ENCODE assay signal across 1 cellular context in genomic region chr17:42679492-42680330, GRCh38.
TF ChIP-seq lines count a peak whose summit lies in the region.

No MANE protein-coding gene starts in this region.

TF ChIP-seq in K562, 482 proteins besides CTCF, POLR2A, EP300 and RAD21 (continued from another document and continues in another):
- TF ChIP-seq ZBTB34 (CRISPR knock-in tag; IDR thresholded peaks at IDR 0.05) (no peak), HOMEZ (CRISPR knock-in tag; IDR thresholded peaks at IDR 0.05) (0 out of 2 replicates have a peak, but pooled peaks have one; percentile 55), TFAP4 (CRISPR knock-in tag; IDR thresholded peaks at IDR 0.05; ENCODE audit: borderline replicate concordance) (peak; percentile 75; the same call in 1 of the 2 replicates), ZNF12 (CRISPR knock-in tag; IDR thresholded peaks at IDR 0.05) (peak; percentile 89), THRAP3 (IDR thresholded peaks at IDR 0.05; ENCODE audit: borderline replicate concordance) (no peak; the same call in 1 of the 2 replicates), ZBTB33 (CRISPR knock-in tag; IDR thresholded peaks at IDR 0.05) (peak; percentile 90), RAD51 (IDR thresholded peaks at IDR 0.05; ENCODE audit: borderline replicate concordance, low read depth) (no peak), CBFA2T2 (conservative IDR thresholded peaks at IDR 0.05) (no peak), CHD1 (IDR thresholded peaks at IDR 0.05; ENCODE audit: low read length) (no peak), ZNF77 (CRISPR knock-in tag; IDR thresholded peaks at IDR 0.05) (no peak), CHD2 (IDR thresholded peaks at IDR 0.05; ENCODE audit: low read depth, low read length) (no peak), PTBP1 (IDR thresholded peaks at IDR 0.05; ENCODE audit: low read depth, low read length) (no peak), THRA (IDR thresholded peaks at IDR 0.05) (no peak), ELF2 (CRISPR knock-in tag; IDR thresholded peaks at IDR 0.05) (no peak; the same call in 1 of the 2 replicates), RBM17 (IDR thresholded peaks at IDR 0.05; ENCODE audit: borderline replicate concordance, low read depth, low read length) (no peak), CSDE1 (IDR thresholded peaks at IDR 0.05) (no peak), PCBP1 (IDR thresholded peaks at IDR 0.05; ENCODE audit: low read depth, low read length, poor library complexity, severe bottlenecking) (peak; percentile 66), PRMT5 (CRISPR knock-in tag; IDR thresholded peaks at IDR 0.05) (no peak), HNRNPK (IDR thresholded peaks at IDR 0.05; ENCODE audit: low read depth, low read length, poor library complexity, severe bottlenecking) (no peak), TBP (optimal IDR thresholded peaks at IDR 0.05; ENCODE audit: low read depth, low read length) (no peak), SMARCC2 (IDR thresholded peaks at IDR 0.05; ENCODE audit: low read depth) (no peak), ZNF639 (CRISPR knock-in tag; conservative IDR thresholded peaks at IDR 0.05 in 1 of 2, IDR thresholded peaks at IDR 0.05 in 1 of 2) (0 out of 4 replicates have a peak, but pooled peaks of 1 of the 2 experiments have one; percentile 21), ZNF717 (CRISPR knock-in tag; IDR thresholded peaks at IDR 0.05) (no peak), ZSCAN29 (IDR thresholded peaks at IDR 0.05) (no peak), ZNF780A (CRISPR knock-in tag; IDR thresholded peaks at IDR 0.05) (no peak), FOXK2 (conservative IDR thresholded peaks at IDR 0.05 in 1 of 2, IDR thresholded peaks at IDR 0.05 in 1 of 2; ENCODE audit: low read depth in 2 of 2) (no peak), PHF8 (IDR thresholded peaks at IDR 0.05; ENCODE audit: borderline replicate concordance, low read length) (peak; percentile 62; the same call in 1 of the 2 replicates), VEZF1 (CRISPR knock-in tag; IDR thresholded peaks at IDR 0.05) (no peak; the same call in none of the 2 replicates), HDAC2 (IDR thresholded peaks at IDR 0.05) (no peak), ZNF696 (CRISPR knock-in tag; conservative IDR thresholded peaks at IDR 0.05) (no peak), NR1H2 (CRISPR knock-in tag; IDR thresholded peaks at IDR 0.05) (peak; percentile 97), MCM5 (IDR thresholded peaks at IDR 0.05; ENCODE audit: low read depth) (no peak), IRF1 (CRISPR knock-in tag; IDR thresholded peaks at IDR 0.05; ENCODE audit: borderline replicate concordance) (no peak), BHLHE40 (IDR thresholded peaks at IDR 0.05; ENCODE audit: low read length) (no peak; the same call in 1 of the 2 replicates), NCOA4 (IDR thresholded peaks at IDR 0.05; ENCODE audit: partially characterized antibody) (no peak), ZFP1 (CRISPR knock-in tag; IDR thresholded peaks at IDR 0.05) (no peak), SPI1 (IDR thresholded peaks at IDR 0.05; ENCODE audit: borderline replicate concordance, low read depth, low read length) (no peak), PCBP2 (IDR thresholded peaks at IDR 0.05; ENCODE audit: low read depth, low read length, poor library complexity, severe bottlenecking) (no peak), ZNF143 (CRISPR knock-in tag; IDR thresholded peaks at IDR 0.05) (peak; percentile 59; the same call in 1 of the 2 replicates), RCOR1 (IDR thresholded peaks at IDR 0.05; ENCODE audit: borderline replicate concordance in 1 of 2, low read depth in 2 of 2, low read length in 2 of 2) (no peak), DACH1 (IDR thresholded peaks at IDR 0.05; ENCODE audit: partially characterized antibody) (no peak), ZNF444 (CRISPR knock-in tag; IDR thresholded peaks at IDR 0.05) (no peak), PURB (CRISPR knock-in tag; IDR thresholded peaks at IDR 0.05; ENCODE audit: low read depth) (no peak), ZNF699 (CRISPR knock-in tag; IDR thresholded peaks at IDR 0.05; ENCODE audit: insufficient replicate concordance) (no peak), ZEB2 (IDR thresholded peaks at IDR 0.05) (no peak), RFX1 (IDR thresholded peaks at IDR 0.05) (no peak), CLOCK (CRISPR knock-in tag; IDR thresholded peaks at IDR 0.05; ENCODE audit: borderline replicate concordance) (no peak), ZMIZ1 (IDR thresholded peaks at IDR 0.05; ENCODE audit: low read depth in 2 of 2, low read length in 2 of 2) (no peak), CREBBP (IDR thresholded peaks at IDR 0.05; ENCODE audit: low read depth, low read length) (no peak), ZNF239 (CRISPR knock-in tag; IDR thresholded peaks at IDR 0.05) (no peak), PTTG1 (tag; IDR thresholded peaks at IDR 0.05; ENCODE audit: low read depth) (no peak), BDP1 (IDR thresholded peaks at IDR 0.05; ENCODE audit: insufficient read depth, insufficient read length) (no peak), KLF6 (CRISPR knock-in tag; IDR thresholded peaks at IDR 0.05; ENCODE audit: borderline replicate concordance) (no peak), MTF1 (CRISPR knock-in tag; IDR thresholded peaks at IDR 0.05; ENCODE audit: borderline replicate concordance) (no peak), SMAD3 (CRISPR knock-in tag; conservative IDR thresholded peaks at IDR 0.05) (no peak)
